ENCODE assay signal across 1 cellular context in the genomic region with DNA sequence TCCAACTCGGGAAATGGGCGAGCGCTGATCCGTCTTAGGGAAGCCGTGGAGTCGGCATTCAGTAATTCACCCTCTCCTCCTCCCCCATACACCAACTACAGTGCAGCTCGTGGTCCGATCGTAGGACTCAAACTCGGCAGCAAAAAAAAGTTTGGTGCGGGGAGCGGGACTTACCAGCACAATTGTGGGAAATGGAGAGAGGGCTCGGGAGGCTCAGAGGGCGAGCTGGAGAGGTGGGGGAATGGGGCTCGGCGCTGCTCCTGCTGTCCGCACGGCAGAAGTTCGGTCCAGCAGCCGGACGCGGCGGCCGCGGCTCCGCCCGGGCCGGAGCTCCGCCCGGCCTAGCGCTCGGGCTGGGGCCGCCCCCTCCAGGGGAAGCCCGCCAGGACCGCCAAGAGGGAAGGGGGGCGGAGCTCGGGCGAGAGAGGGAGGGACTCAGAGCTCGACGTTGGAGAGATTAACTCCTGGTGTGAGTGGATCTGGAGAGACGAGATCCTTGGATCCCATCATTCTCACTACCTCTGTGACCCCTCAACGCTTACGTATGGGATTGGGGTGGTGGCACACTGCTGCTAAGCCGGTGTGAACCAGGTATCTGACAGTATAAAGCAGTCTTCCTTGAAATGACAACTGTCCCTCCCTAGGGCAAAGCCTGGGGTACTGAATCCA.
TF ChIP-seq lines count a peak whose summit lies in the region.

No MANE protein-coding gene starts in this region.

TF ChIP-seq in SK-N-SH treated with all-trans-retinoic acid at 6 μM for 48 hours, 23 proteins besides CTCF, POLR2A, EP300 and RAD21 (continued from another document):
- TF ChIP-seq, protein P1, sequence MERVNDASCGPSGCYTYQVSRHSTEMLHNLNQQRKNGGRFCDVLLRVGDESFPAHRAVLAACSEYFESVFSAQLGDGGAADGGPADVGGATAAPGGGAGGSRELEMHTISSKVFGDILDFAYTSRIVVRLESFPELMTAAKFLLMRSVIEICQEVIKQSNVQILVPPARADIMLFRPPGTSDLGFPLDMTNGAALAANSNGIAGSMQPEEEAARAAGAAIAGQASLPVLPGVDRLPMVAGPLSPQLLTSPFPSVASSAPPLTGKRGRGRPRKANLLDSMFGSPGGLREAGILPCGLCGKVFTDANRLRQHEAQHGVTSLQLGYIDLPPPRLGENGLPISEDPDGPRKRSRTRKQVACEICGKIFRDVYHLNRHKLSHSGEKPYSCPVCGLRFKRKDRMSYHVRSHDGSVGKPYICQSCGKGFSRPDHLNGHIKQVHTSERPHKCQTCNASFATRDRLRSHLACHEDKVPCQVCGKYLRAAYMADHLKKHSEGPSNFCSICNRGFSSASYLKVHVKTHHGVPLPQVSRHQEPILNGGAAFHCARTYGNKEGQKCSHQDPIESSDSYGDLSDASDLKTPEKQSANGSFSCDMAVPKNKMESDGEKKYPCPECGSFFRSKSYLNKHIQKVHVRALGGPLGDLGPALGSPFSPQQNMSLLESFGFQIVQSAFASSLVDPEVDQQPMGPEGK (CRISPR knock-in tag; IDR thresholded peaks at IDR 0.05; ENCODE audit: borderline replicate concordance): no peak
- TF ChIP-seq RARB (CRISPR knock-in tag; IDR thresholded peaks at IDR 0.05): no peak
- TF ChIP-seq ZNF70 (CRISPR knock-in tag; IDR thresholded peaks at IDR 0.05): no peak
- no peak for TF ChIP-seq ISL1 (CRISPR knock-in tag; IDR thresholded peaks at IDR 0.05)
- TF ChIP-seq ZC3H10 (CRISPR knock-in tag; IDR thresholded peaks at IDR 0.05): no peak
- no peak for TF ChIP-seq TOX (CRISPR knock-in tag; IDR thresholded peaks at IDR 0.05; ENCODE audit: borderline replicate concordance)
- no peak for TF ChIP-seq ARNTL (CRISPR knock-in tag; IDR thresholded peaks at IDR 0.05; ENCODE audit: borderline replicate concordance, low read depth)
- TF ChIP-seq, protein P2, sequence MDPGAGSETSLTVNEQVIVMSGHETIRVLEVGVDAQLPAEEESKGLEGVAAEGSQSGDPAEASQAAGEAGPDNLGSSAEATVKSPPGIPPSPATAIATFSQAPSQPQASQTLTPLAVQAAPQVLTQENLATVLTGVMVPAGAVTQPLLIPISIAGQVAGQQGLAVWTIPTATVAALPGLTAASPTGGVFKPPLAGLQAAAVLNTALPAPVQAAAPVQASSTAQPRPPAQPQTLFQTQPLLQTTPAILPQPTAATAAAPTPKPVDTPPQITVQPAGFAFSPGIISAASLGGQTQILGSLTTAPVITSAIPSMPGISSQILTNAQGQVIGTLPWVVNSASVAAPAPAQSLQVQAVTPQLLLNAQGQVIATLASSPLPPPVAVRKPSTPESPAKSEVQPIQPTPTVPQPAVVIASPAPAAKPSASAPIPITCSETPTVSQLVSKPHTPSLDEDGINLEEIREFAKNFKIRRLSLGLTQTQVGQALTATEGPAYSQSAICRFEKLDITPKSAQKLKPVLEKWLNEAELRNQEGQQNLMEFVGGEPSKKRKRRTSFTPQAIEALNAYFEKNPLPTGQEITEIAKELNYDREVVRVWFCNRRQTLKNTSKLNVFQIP (CRISPR knock-in tag; IDR thresholded peaks at IDR 0.05; ENCODE audit: borderline replicate concordance, low read depth): no peak
- TF ChIP-seq PPARA (CRISPR knock-in tag; IDR thresholded peaks at IDR 0.05; ENCODE audit: borderline replicate concordance): no peak
